ENCODE assay signal across 1 cellular context in genomic region chr14:21024668-21025373, GRCh38.
A peak's percentile ranks its signal among the peaks of the same experiment; 100 is the strongest.
TF ChIP-seq lines count a peak whose summit lies in the region.

TSS of gene NDRG2 (minus strand) at chr14:21025061. CDS start at chr14:21023315, 1,746 bp downstream.

TF ChIP-seq in HepG2, 621 proteins besides CTCF, POLR2A, EP300 and RAD21 (continued from another document and continues in another):
- peak; percentile 55; the same call in 1 of the 2 replicates for TF ChIP-seq TFAP4 (IDR thresholded peaks at IDR 0.05; ENCODE audit: borderline replicate concordance, low read depth)
- TF ChIP-seq ELF4 (CRISPR knock-in tag; IDR thresholded peaks at IDR 0.05; ENCODE audit: borderline replicate concordance), result no peak
- no peak for TF ChIP-seq ZNF660 (CRISPR knock-in tag; IDR thresholded peaks at IDR 0.05; ENCODE audit: borderline replicate concordance, low read depth)
- TF ChIP-seq TCF7 (IDR thresholded peaks at IDR 0.05; ENCODE audit: low read depth), result peak; percentile 89
- TF ChIP-seq WIZ (CRISPR knock-in tag; IDR thresholded peaks at IDR 0.05), result no peak
- TF ChIP-seq ZNF614 (CRISPR knock-in tag; IDR thresholded peaks at IDR 0.05; ENCODE audit: borderline replicate concordance), result no peak
- TF ChIP-seq ZNF788 (CRISPR knock-in tag; IDR thresholded peaks at IDR 0.05; ENCODE audit: borderline replicate concordance), result peak; percentile 71
- TF ChIP-seq IRX3 (CRISPR knock-in tag; IDR thresholded peaks at IDR 0.05; ENCODE audit: borderline replicate concordance, low read depth), result no peak
- TF ChIP-seq ZBTB26 (CRISPR knock-in tag; IDR thresholded peaks at IDR 0.05; ENCODE audit: borderline replicate concordance), result 0 out of 2 replicates have a peak, but pooled peaks have one; percentile 39
- TF ChIP-seq ETV5 (CRISPR knock-in tag; IDR thresholded peaks at IDR 0.05; ENCODE audit: borderline replicate concordance), result peak; percentile 49; the same call in 1 of the 2 replicates
- TF ChIP-seq RBM39 (IDR thresholded peaks at IDR 0.05; ENCODE audit: low read depth, low read length, poor library complexity, severe bottlenecking), result peak; percentile 73
- peak; percentile 98 for TF ChIP-seq ZNF777 (CRISPR knock-in tag; IDR thresholded peaks at IDR 0.05)
- no peak for TF ChIP-seq NFYC (CRISPR knock-in tag; IDR thresholded peaks at IDR 0.05)
- peak; percentile 28; the same call in 1 of the 2 replicates for TF ChIP-seq ELF1 (CRISPR knock-in tag; IDR thresholded peaks at IDR 0.05)
- peak; percentile 64 for TF ChIP-seq ZNF891 (CRISPR knock-in tag; IDR thresholded peaks at IDR 0.05)
- no peak for TF ChIP-seq ZNF597 (CRISPR knock-in tag; IDR thresholded peaks at IDR 0.05)
- 0 out of 2 replicates have a peak, but pooled peaks have one; percentile 25 for TF ChIP-seq ZNF121 (CRISPR knock-in tag; IDR thresholded peaks at IDR 0.05)
- TF ChIP-seq ZNF343 (CRISPR knock-in tag; IDR thresholded peaks at IDR 0.05), result peak; percentile 34; the same call in 1 of the 2 replicates
- peak; percentile 77; the same call in 1 of the 2 replicates for TF ChIP-seq CREB3 (CRISPR knock-in tag; IDR thresholded peaks at IDR 0.05)
- TF ChIP-seq CHCHD3 (CRISPR knock-in tag; IDR thresholded peaks at IDR 0.05), result 0 out of 2 replicates have a peak, but pooled peaks have one; percentile 73
- 0 out of 2 replicates have a peak, but pooled peaks have one; percentile 17 for TF ChIP-seq ZNF784 (CRISPR knock-in tag; IDR thresholded peaks at IDR 0.05; ENCODE audit: borderline replicate concordance)
- TF ChIP-seq DMTF1 (CRISPR knock-in tag; IDR thresholded peaks at IDR 0.05), result no peak
- peak; percentile 35; the same call in 1 of the 2 replicates for TF ChIP-seq ZBTB10 (CRISPR knock-in tag; IDR thresholded peaks at IDR 0.05; ENCODE audit: borderline replicate concordance)
- no peak for TF ChIP-seq ZBTB34 (CRISPR knock-in tag; IDR thresholded peaks at IDR 0.05)
- TF ChIP-seq YY1 (IDR thresholded peaks at IDR 0.05; ENCODE audit: insufficient read depth, insufficient replicate concordance, low read depth, low read length), result no peak
- TF ChIP-seq ZSCAN9 (CRISPR knock-in tag; IDR thresholded peaks at IDR 0.05; ENCODE audit: borderline replicate concordance), result peak; percentile 42; the same call in 1 of the 2 replicates
- TF ChIP-seq TARDBP (CRISPR knock-in tag; IDR thresholded peaks at IDR 0.05), result peak; percentile 71; the same call in 1 of the 2 replicates
- no peak for TF ChIP-seq MAFG (CRISPR knock-in tag; IDR thresholded peaks at IDR 0.05)
- no peak for TF ChIP-seq DPF2 (CRISPR knock-in tag; IDR thresholded peaks at IDR 0.05; ENCODE audit: borderline replicate concordance, low read depth)
- TF ChIP-seq SAP130 (CRISPR knock-in tag; IDR thresholded peaks at IDR 0.05; ENCODE audit: low read depth), result peak; percentile 78
- TF ChIP-seq CEBPB (IDR thresholded peaks at IDR 0.05; ENCODE audit: borderline replicate concordance, low read depth, low read length), result no peak
- 0 out of 2 replicates have a peak, but pooled peaks have one; percentile 32 for TF ChIP-seq ZNF205 (CRISPR knock-in tag; IDR thresholded peaks at IDR 0.05)
- peak; percentile 65 for TF ChIP-seq ZNF335 (CRISPR knock-in tag; IDR thresholded peaks at IDR 0.05)
- 0 out of 2 replicates have a peak, but pooled peaks have one; percentile 61 for TF ChIP-seq AFF4 (CRISPR knock-in tag; IDR thresholded peaks at IDR 0.05)
- peak; percentile 63; the same call in 1 of the 2 replicates for TF ChIP-seq ZBTB38 (CRISPR knock-in tag; IDR thresholded peaks at IDR 0.05)
- no peak for TF ChIP-seq CBX1 (IDR thresholded peaks at IDR 0.05; ENCODE audit: low read depth)
- peak; percentile 92 for TF ChIP-seq ZNF503 (CRISPR knock-in tag; IDR thresholded peaks at IDR 0.05)
